ENCODE assay signal across 8 cellular contexts in genomic region chr7:22860784-22861482, GRCh38. TPM values are rescaled to one million over a fixed set of nuclear protein-coding genes. Genes with fewer than 3 reads are reported as not detected.
DNase-seq lines count a peak whose midpoint lies in the region; ATAC-seq, FAIRE-seq and TF ChIP-seq lines count a peak whose summit lies in the region.

No MANE protein-coding gene starts in this region.

- no peak for TF ChIP-seq EP300 in K562 (IDR thresholded peaks at IDR 0.05; ENCODE audit: low read length)

- CTCF ChIA-PET in K562 (lab: Yijun Ruan, JAX; ENCODE audit: low intra/inter-chr PET ratio) = interaction anchor here (0.6 kb wide), 1 partner anchor 1635 kb away, joined by 3 read pairs; no protein-coding TSS in a partner anchor

- intact Hi-C loops in K562 (cut with micrococcal nuclease) = loop anchor here (5.0 kb wide), 1 partner anchor 134 kb away; the partner anchor contains the start of gene IL6

- peaks cover 57% of the 10 kb centered on the region for H3K36me3 ChIP-seq in K562 (ENCODE audit: control insufficient read depth, insufficient read depth, low read length)

- no TSS peak for BruUV-seq in K562 (replicated peaks; lab: Mats Ljungman, UMichigan)

- H3K4me3 Mint-ChIP-seq in nephron progenitor cell = no peak overlapping the region

- no peak for TF ChIP-seq POLR2A in K562 (conservative IDR thresholded peaks at IDR 0.05)

- peak; percentile 72 for ATAC-seq in K562

- TF ChIP-seq RAD21 in K562 (CRISPR knock-in tag; conservative IDR thresholded peaks at IDR 0.05 in 1 of 2, IDR thresholded peaks at IDR 0.05 in 1 of 2) = peak; percentile 27 to 60; a peak in 2 of 4 replicates

- POLR2A ChIA-PET in K562 (lab: Yijun Ruan, JAX) = interaction anchor here (0.6 to 1.7 kb wide), 10 partner anchors 8 to 1644 kb away, joined by 3 to 8 read pairs (median 3); no protein-coding TSS in a partner anchor

- no peak overlapping the region for H3K27ac Mint-ChIP-seq in nephron progenitor cell

- H3K27me3 ChIP-seq in K562 (ENCODE audit: control insufficient read depth in 2 of 2, insufficient read depth in 2 of 2, low read length in 2 of 2) = no peaks in the 10 kb centered on the region

- in situ Hi-C loops in K562 (cut with MboI) = no loop called here

- no peaks in the 10 kb centered on the region for H3K9me1 ChIP-seq in K562 (ENCODE audit: control insufficient read depth, insufficient read depth, low read length)

- peak overlapping the region; percentile 45; the same call in 2 of the 3 replicates for H3K27ac ChIP-seq in K562 (ENCODE audit: extremely low read depth, low read depth, low read length)

- no peaks in the 10 kb centered on the region for H3K9me3 ChIP-seq in K562 (replicated peaks; ENCODE audit: control insufficient read depth, insufficient read depth, low read depth, low read length)

- no peak overlapping the region for H3K4me3 ChIP-seq in K562

- peak; percentile 70 for DNase-seq in ELR (ENCODE audit: low read depth)
- peak; percentile 37 for DNase-seq in M059J (ENCODE audit: low read depth)
- DNase-seq in K562 (ENCODE audit: extremely low read depth in 1 of 4, low spot score in 3 of 4) = peak; percentile 58 to 63 (median 59)
- DNase-seq in nephron progenitor cell = no peak
- DNase-seq in NCI-H748 (lab: John Stamatoyannopoulos, UW; ENCODE audit: unreplicated experiment) = no peak
- no peak for DNase-seq in medulla oblongata (ENCODE audit: extremely low spot score)
- no peak for DNase-seq in effector CD4-positive, alpha-beta T cell
- DNase-seq in KG1 (lab: John Stamatoyannopoulos, UW) = no peak

- no peaks in the 10 kb centered on the region for H3K9me3 Mint-ChIP-seq in nephron progenitor cell

- peaks cover 18% of the 10 kb centered on the region for H3K79me2 ChIP-seq in K562 (ENCODE audit: control insufficient read depth, insufficient read depth, low read length)

- peak; percentile 88 for FAIRE-seq in K562 (lab: Jason Lieb, UNC)

- H3K27me3 Mint-ChIP-seq in nephron progenitor cell (ENCODE audit: low read depth, poor library complexity) = peaks cover 7% of the 10 kb centered on the region

- H2AFZ ChIP-seq in K562 (ENCODE audit: low read depth, low read length) = no peak overlapping the region

- peaks cover 3 to 16% of the 10 kb centered on the region in 2 experiments; a peak in 4 of 5 replicates for H3K4me1 ChIP-seq in K562 (replicated peaks in 1 of 2; ENCODE audit: control insufficient read depth in 2 of 2, insufficient read depth in 2 of 2, low read length in 2 of 2)

- H3K9ac ChIP-seq in K562 (ENCODE audit: insufficient read depth in 1 of 2, low read depth in 2 of 2, low read length in 2 of 2) = no peak overlapping the region

- peaks cover 51% of the 10 kb centered on the region for H3K36me3 Mint-ChIP-seq in nephron progenitor cell (ENCODE audit: low read depth)

- peaks cover 21% of the 10 kb centered on the region for H3K4me1 Mint-ChIP-seq in nephron progenitor cell

- no peaks in the 10 kb centered on the region for H4K20me1 ChIP-seq in K562 (replicated peaks; ENCODE audit: control insufficient read depth, insufficient read depth, low read length)

- TF ChIP-seq CTCF in K562 (IDR thresholded peaks at IDR 0.05 in 2 of 3, conservative IDR thresholded peaks at IDR 0.05 in 1 of 3; ENCODE audit: insufficient read depth in 2 of 3, low read depth in 1 of 3, low read length in 3 of 3) = peak; percentile 68 to 73 (median 73)
- TF ChIP-seq CTCF in nephron progenitor cell (IDR thresholded peaks at IDR 0.05) = peak; percentile 44

- WGBS in K562 (ENCODE audit: insufficient coverage, low coverage, missing lambda C conversion rate) = 58% methylated on average over 4 of the region's 4 CpGs

- H3K4me2 ChIP-seq in K562 (ENCODE audit: insufficient read depth, low read length) = no peak overlapping the region

TF ChIP-seq in K562, 482 proteins besides CTCF, POLR2A, EP300 and RAD21 (continues in another document):
- TF ChIP-seq TEAD4 (IDR thresholded peaks at IDR 0.05; ENCODE audit: low read length) (0 out of 2 replicates have a peak, but pooled peaks have one; percentile 5), TEAD4 (CRISPR knock-in tag; IDR thresholded peaks at IDR 0.05; ENCODE audit: borderline replicate concordance) (no peak), MEIS2 (IDR thresholded peaks at IDR 0.05; ENCODE audit: partially characterized antibody) (peak; percentile 77), NFE2L1 (tag; IDR thresholded peaks at IDR 0.05; ENCODE audit: borderline replicate concordance, low read depth) (no peak), SMC3 (conservative IDR thresholded peaks at IDR 0.05; ENCODE audit: insufficient read depth, low read depth, low read length) (0 out of 2 replicates have a peak, but pooled peaks have one; percentile 14), U2AF2 (optimal IDR thresholded peaks at IDR 0.05; ENCODE audit: low read depth, low read length) (no peak), AFF4 (CRISPR knock-in tag; IDR thresholded peaks at IDR 0.05) (0 out of 2 replicates have a peak, but pooled peaks have one; percentile 36), DEAF1 (CRISPR knock-in tag; IDR thresholded peaks at IDR 0.05) (peak; percentile 17; the same call in 1 of the 2 replicates), ARID3A (IDR thresholded peaks at IDR 0.05; ENCODE audit: borderline replicate concordance, low read depth, low read length) (peak; percentile 71; the same call in 1 of the 2 replicates)

RNA-seq across cellular contexts. Expression of gene TOMM7, which starts 38.3 kb away (rescaled TPM):
- total RNA-seq in M059J (2014; rRNA removed; shearing (Covaris generic)) = 130 and 179 TPM in 2 replicates
- total RNA-seq in K562 (2011; cell fraction: chromatin; rRNA removed; ENCODE audit: low replicate concordance) = 33.0 and 56.7 TPM in 2 replicates
- 99.1 and 138 TPM in 2 replicates for total RNA-seq in K562 (2011; cell fraction: nucleolus; rRNA removed)
- 91.9 and 144 TPM in 2 replicates for total RNA-seq in K562 (2011; cell fraction: nucleoplasm; rRNA removed)
- total RNA-seq in K562 (2014; rRNA removed) (254 and 299 TPM in 2 replicates), K562 (2014; rRNA removed; fragmentation: Illumina TruSeq; extraction: Trizol) (527 and 643 TPM in 2 replicates), K562 (2015; rRNA removed; fragmentation: Illumina TruSeq; extraction: Trizol) (301 and 309 TPM in 2 replicates), K562 (2021) (421 and 457 TPM in 2 replicates)
- polyA plus RNA-seq in K562 (2011; rRNA removed) (1,717 and 2,316 TPM in 2 replicates), K562 (2014; fragmentation: Illumina TruSeq; extraction: Trizol) (263 and 283 TPM in 2 replicates), K562 (2014; fragmentation: Nextera tagmentation; extraction: Ambion mirVana) (100 to 1,000 TPM; 787 to 797 TPM), K562 (2014; rRNA removed) (564 and 638 TPM in 2 replicates)
- polyA plus RNA-seq in K562 (2011; cell fraction: cytosol; rRNA removed) = 211 and 453 TPM in 2 replicates
- 114 and 243 TPM in 2 replicates for polyA plus RNA-seq in K562 (2011; cell fraction: nucleus; rRNA removed)
- polyA plus RNA-seq in K562 (2012) = 614 and 759 TPM in 2 replicates
- polyA minus RNA-seq in K562 (2011; rRNA and poly(A)+ RNA removed) = 96.8 and 124 TPM in 2 replicates
- 53.5 and 72.6 TPM in 2 replicates for polyA minus RNA-seq in K562 (2011; cell fraction: cytosol; rRNA and poly(A)+ RNA removed)
- 31.4 and 79.2 TPM in 2 replicates for polyA minus RNA-seq in K562 (2011; cell fraction: nucleus; rRNA and poly(A)+ RNA removed)

Comparison
In these comparisons a context has a peak if more than half of its experiments do, and no peak if none do; other contexts are left out.
1. DNase-seq: peak in ELR (single experiment), M059J (single experiment) and K562 (4 of 4); none in nephron progenitor cell (single experiment), NCI-H748 (single experiment), medulla oblongata (single experiment), effector CD4-positive, alpha-beta T cell (single experiment) and KG1 (single experiment).